17 cellular contexts compared by ENCODE assay signal in the genomic region with DNA sequence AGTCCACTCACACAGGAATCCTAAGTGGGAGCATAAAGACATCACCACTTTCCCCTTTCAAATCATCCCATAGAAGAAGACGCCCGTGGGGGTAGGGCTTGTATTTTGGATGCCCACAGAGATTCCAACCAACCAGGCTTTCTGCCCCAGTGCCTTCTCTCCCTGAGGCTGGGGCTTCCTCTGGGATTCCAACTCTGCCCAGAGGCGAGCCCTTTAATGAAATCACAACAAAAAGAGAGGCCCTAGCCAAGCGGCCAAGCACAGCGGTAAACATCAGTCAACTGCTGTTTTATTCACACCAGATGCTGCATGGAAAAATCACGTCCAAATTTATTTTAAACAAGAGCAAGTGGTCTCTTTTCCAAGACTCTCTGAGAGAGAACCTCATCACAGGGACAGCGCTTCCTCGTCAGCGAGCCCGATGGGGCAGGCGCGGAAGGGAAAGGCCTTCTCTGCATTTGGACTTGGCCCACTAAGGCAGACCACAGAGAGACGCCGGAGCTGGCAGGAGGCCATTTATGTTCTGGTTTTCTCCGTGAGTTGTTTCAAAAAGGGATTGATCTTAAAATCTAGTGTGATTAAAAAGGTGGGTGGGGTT. TPM values are rescaled to one million over a fixed set of nuclear protein-coding genes. Genes with fewer than 3 reads are reported as not detected.
DNase-seq lines count a peak whose midpoint lies in the region; ATAC-seq and TF ChIP-seq lines count a peak whose summit lies in the region.
"Had no signal": no experiment of that assay in that cellular context is flagged by ENCODE, and none has a peak within 500 bp of the region (broad histone marks: within the 10 kb centered on the region; RNA-seq: fewer than 3 reads in every experiment).

No MANE protein-coding gene starts in this region.

- H3K36me3 ChIP-seq in esophagus squamous epithelium = no peaks in the 10 kb centered on the region
- H3K36me3 ChIP-seq in osteoblast (ENCODE audit: insufficient read depth, low read length) = no peaks in the 10 kb centered on the region
- H3K36me3 ChIP-seq: SJSA1 had no signal

- H3K4me1 ChIP-seq in right cardiac atrium (ENCODE audit: control insufficient read depth, insufficient read depth, low read length) = no peaks in the 10 kb centered on the region
- H3K4me1 ChIP-seq in esophagus squamous epithelium = peaks cover 0 to 16% (median 4%) of the 10 kb centered on the region in 3 donors
- H3K4me1 ChIP-seq in osteoblast (ENCODE audit: insufficient read depth, low read length) = peaks cover 4% of the 10 kb centered on the region
- H3K4me1 ChIP-seq: A549, psoas muscle had no signal

- ATAC-seq in right cardiac atrium (no peak), left cardiac atrium (no peak)

- WGBS in right cardiac atrium = 54% methylated on average over 15 of the region's 15 CpGs
- WGBS in esophagus squamous epithelium, 2 donors = 55 to 73% methylated on average over 8 to 9 of the region's 15 CpGs

- intact Hi-C loops in right cardiac atrium (cut with DNase I) = no loop called here
- intact Hi-C loops in left cardiac atrium (cut with DNase I) = no loop called here
- intact Hi-C loops in esophagus squamous epithelium (cut with DNase I) = no loop called here

- H3K27ac ChIP-seq in right cardiac atrium (ENCODE audit: low read length) (peak overlapping the region; percentile 1), esophagus squamous epithelium (peak overlapping the region; percentile 9 to 71 (median 66)), osteoblast (ENCODE audit: low read depth, low read length) (no peak overlapping the region)
- H3K27ac ChIP-seq: A549, psoas muscle, SJSA1 had no signal

- DNase-seq in right cardiac atrium = peak in 2 of 3 donors; percentile 71 to 81
- DNase-seq in left cardiac atrium = no peak
- DNase-seq in esophagus squamous epithelium (lab: John Stamatoyannopoulos, UW) = no peak
- no peak for DNase-seq in osteoblast (ENCODE audit: insufficient read length, low spot score, missing footprints)
- DNase-seq in NCI-H1417 treated with DMSO at 0.1 percent for 48 hours (lab: John Stamatoyannopoulos, UW) = no peak
- DNase-seq in stimulated activated CD4-positive, alpha-beta T cell treated with anti-CD3 and anti-CD28 coated beads, Interleukin-4, amount 100 ng/mL, for 24 hours = no peak
- no peak for DNase-seq in stimulated activated CD4-positive, alpha-beta T cell treated with anti-CD3 and anti-CD28 coated beads, Interleukin-15, amount 100 ng/mL, for 24 hours
- no peak for DNase-seq in UCSD-AML1 (lab: John Stamatoyannopoulos, UW; ENCODE audit: unreplicated experiment)
- DNase-seq: activated naive CD4-positive, alpha-beta T cell treated with anti-CD3 and anti-CD28 coated beads for 36 hours; cerebellar nuclear complex; midbrain; MV-4-11; NCI-H2171 treated with DMSO at 0.1 percent for 48 hours; psoas muscle; stimulated activated naive CD4-positive, alpha-beta T cell treated with Interleukin-2 at 50 U/mL for 16 hours had no signal

- no peak overlapping the region for H3K4me3 ChIP-seq in right cardiac atrium (ENCODE audit: low read length)
- H3K4me3 ChIP-seq in esophagus squamous epithelium = peak overlapping the region in 2 of 4 donors; percentile 1 to 7
- no peak overlapping the region for H3K4me3 ChIP-seq in osteoblast (ENCODE audit: insufficient read depth, low read length)
- H3K4me3 ChIP-seq: A549, psoas muscle, SJSA1 had no signal

- no peaks in the 10 kb centered on the region for H4K20me1 ChIP-seq in osteoblast (ENCODE audit: insufficient read depth, low read length)

- H2AFZ ChIP-seq in osteoblast (ENCODE audit: low read length) = no peak overlapping the region

- no peak for TF ChIP-seq CTCF in esophagus squamous epithelium (IDR thresholded peaks at IDR 0.05)
- TF ChIP-seq CTCF in osteoblast (IDR thresholded peaks at IDR 0.05; ENCODE audit: extremely low read depth, low read depth, low read length) = no peak

- TF ChIP-seq POLR2A in esophagus squamous epithelium (IDR thresholded peaks at IDR 0.05) = no peak

- H3K9me3 ChIP-seq in right cardiac atrium (ENCODE audit: control insufficient read depth, low read length) (no peaks in the 10 kb centered on the region), esophagus squamous epithelium (no peaks in the 10 kb centered on the region), osteoblast (ENCODE audit: low read depth, low read length) (no peaks in the 10 kb centered on the region)
- H3K9me3 ChIP-seq: A549, psoas muscle, SJSA1 had no signal

- H3K27me3 ChIP-seq in right cardiac atrium (ENCODE audit: control insufficient read depth, insufficient read depth) (no peaks in the 10 kb centered on the region), esophagus squamous epithelium (peaks cover 0 to 10% (median 0%) of the 10 kb centered on the region in 4 donors), osteoblast (ENCODE audit: insufficient read depth, low read length) (no peaks in the 10 kb centered on the region)
- H3K27me3 ChIP-seq: SJSA1 had no signal

- H3K79me2 ChIP-seq in osteoblast (ENCODE audit: insufficient read depth, low read length) = no peaks in the 10 kb centered on the region

- peak overlapping the region; percentile 18 for H3K4me2 ChIP-seq in osteoblast (ENCODE audit: insufficient read depth, low read length)
- H3K4me2 ChIP-seq: A549 had no signal

RNA-seq across cellular contexts. Expression of gene ADPRHL1, which starts 31.5 kb away (rescaled TPM):
- 100 to 1,000 TPM; 320 to 446 (median 375) TPM for total RNA-seq in right cardiac atrium
- 280 TPM for polyA plus RNA-seq in right cardiac atrium
- 100 to 1,000 TPM; 241 to 245 TPM for total RNA-seq in left cardiac atrium
- 1 to 10 TPM in 3 of 4 donors, under 1 TPM in 1; 0.31 to 3.5 (median 2.2) TPM for total RNA-seq in esophagus squamous epithelium
- 3.8 and 5.1 TPM in 2 replicates for total RNA-seq in osteoblast

RNA-seq across cellular contexts. Expression of gene GRTP1, which starts 57.8 kb away (rescaled TPM):
- total RNA-seq in right cardiac atrium (1 to 10 TPM; 1.4 to 2.3 (median 1.8) TPM), left cardiac atrium (1 to 10 TPM; 1.5 to 1.8 TPM), esophagus squamous epithelium (10 to 100 TPM; 14.7 to 18.5 (median 15.7) TPM), osteoblast (0.29 and 0.36 TPM in 2 replicates)
- 1.5 TPM for polyA plus RNA-seq in right cardiac atrium

Comparison
In these comparisons a context has a peak if more than half of its experiments do, and no peak if none do; other contexts are left out.
1. DNase-seq: peak in right cardiac atrium (2 of 3); none in left cardiac atrium (single experiment), esophagus squamous epithelium (single experiment), osteoblast (single experiment), NCI-H1417 treated with DMSO at 0.1 percent for 48 hours (single experiment), stimulated activated CD4-positive, alpha-beta T cell treated with anti-CD3 and anti-CD28 coated beads, Interleukin-4, amount 100 ng/mL, for 24 hours (single experiment), stimulated activated CD4-positive, alpha-beta T cell treated with anti-CD3 and anti-CD28 coated beads, Interleukin-15, amount 100 ng/mL, for 24 hours (single experiment) and UCSD-AML1 (single experiment).
2. RNA of gene ADPRHL1, which starts 31.5 kb away (total RNA-seq): 320 to 446 TPM in right cardiac atrium and 241 to 245 TPM in left cardiac atrium; 3.8 to 5.1 TPM in osteoblast and 0.31 to 3.5 TPM in esophagus squamous epithelium; every median in the first group is over 10 times any median in the second.
3. RNA of gene GRTP1, which starts 57.8 kb away (total RNA-seq): 14.7 to 18.5 TPM in esophagus squamous epithelium; 1.4 to 2.3 TPM in right cardiac atrium, 1.5 to 1.8 TPM in left cardiac atrium and 0.29 to 0.36 TPM in osteoblast; every median in the first group is over 4 times any median in the second.